29 cellular contexts compared by ENCODE assay signal in the genomic region with DNA sequence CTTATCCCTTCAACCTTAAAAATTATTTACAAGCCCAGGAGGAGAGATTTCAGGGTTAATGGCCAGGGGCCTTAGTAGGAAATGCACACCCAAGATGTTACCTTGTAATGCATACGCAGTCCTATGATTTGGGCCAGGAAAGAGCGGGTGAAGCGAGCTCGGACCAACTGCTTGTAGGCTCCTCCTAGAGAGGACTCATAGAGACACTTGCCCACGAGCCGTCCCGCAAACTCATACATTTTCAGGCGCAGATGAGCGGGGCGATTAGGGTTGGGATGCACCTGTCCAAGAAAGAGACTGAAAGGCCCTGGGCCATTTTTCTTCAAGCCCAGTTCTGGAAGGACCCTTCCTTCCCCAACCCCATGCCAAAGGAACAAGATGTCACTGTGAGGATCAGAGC.
"Had no signal": no experiment of that assay in that cellular context is flagged by ENCODE, and none has a peak within 500 bp of the region (broad histone marks: within the 10 kb centered on the region; RNA-seq: fewer than 3 reads in every experiment).

No MANE protein-coding gene starts in this region.

- H3K36me3 Mint-ChIP-seq: activated naive CD4-positive, alpha-beta T cell treated with anti-CD3 and anti-CD28 coated beads, Interleukin-2, amount 50 U/mL, for 72 hours had no signal

- H3K4me1 Mint-ChIP-seq: activated B cell treated with CpG ODN at 0.5 μM for 24 hours; activated naive CD4-positive, alpha-beta T cell treated with anti-CD3 and anti-CD28 coated beads, Interleukin-2, amount 10 ng/mL, durations not matched to agents 7 days and 5 days; T-helper 17 cell had no signal

- H3K27ac Mint-ChIP-seq: activated B cell treated with CpG ODN at 0.5 μM for 24 hours; activated CD8-positive, alpha-beta T cell treated with anti-CD3 and anti-CD28 coated beads for 36 hours; activated naive CD4-positive, alpha-beta T cell treated with anti-CD3 and anti-CD28 coated beads, Interleukin-2, amount 10 ng/mL, durations not matched to agents 7 days and 5 days; activated naive CD8-positive, alpha-beta T cell treated with anti-CD3 and anti-CD28 coated beads, Interleukin-2, amount 10 ng/mL, durations not matched to agents 7 days and 5 days; T-helper 17 cell; T-helper 2 cell treated with Interferon-gamma antibody and Interleukin-4, amounts not matched to agents 5 μg/mL and 100 μg/mL, for 36 hours had no signal

- H3K9me3 Mint-ChIP-seq: activated B cell treated with CpG ODN at 0.5 μM for 24 hours; activated CD8-positive, alpha-beta T cell treated with anti-CD3 and anti-CD28 coated beads for 36 hours; activated naive CD4-positive, alpha-beta T cell treated with anti-CD3 and anti-CD28 coated beads, Interleukin-2, amount 10 ng/mL, durations not matched to agents 7 days and 5 days; activated naive CD4-positive, alpha-beta T cell treated with anti-CD3 and anti-CD28 coated beads, Interleukin-2, amount 50 U/mL, for 72 hours; activated naive CD8-positive, alpha-beta T cell treated with anti-CD3 and anti-CD28 coated beads, Interleukin-2, amount 10 ng/mL, durations not matched to agents 7 days and 5 days; T-helper 2 cell treated with Interferon-gamma antibody and Interleukin-4, amounts not matched to agents 5 μg/mL and 100 μg/mL, for 36 hours had no signal

- ATAC-seq: activated CD4-positive, CD25-positive, alpha-beta regulatory T cell treated with anti-CD3 and anti-CD28 coated beads, Interleukin-2, amount 50 U/mL, for 24 hours; activated CD8-positive, alpha-beta T cell treated with anti-CD3 and anti-CD28 coated beads for 36 hours; activated naive CD4-positive, alpha-beta T cell treated with anti-CD3 and anti-CD28 coated beads, Interleukin-2, amount 50 U/mL, for 72 hours; body of pancreas; gastroesophageal sphincter; T-helper 17 cell had no signal

- H3K27me3 Mint-ChIP-seq: activated B cell treated with CpG ODN at 0.5 μM for 24 hours; activated CD8-positive, alpha-beta T cell treated with anti-CD3 and anti-CD28 coated beads for 36 hours; activated naive CD4-positive, alpha-beta T cell treated with anti-CD3 and anti-CD28 coated beads, Interleukin-2, amount 10 ng/mL, durations not matched to agents 7 days and 5 days; activated naive CD8-positive, alpha-beta T cell treated with anti-CD3 and anti-CD28 coated beads, Interleukin-2, amount 10 ng/mL, durations not matched to agents 7 days and 5 days; T-helper 17 cell had no signal

- H3K4me1 ChIP-seq: body of pancreas, colonic mucosa had no signal

- H3K27ac ChIP-seq: body of pancreas, cardiac muscle cell, colonic mucosa, epithelial cell of prostate, esophagus squamous epithelium, WERI-Rb-1 had no signal

- H3K27me3 ChIP-seq: body of pancreas, cardiac muscle cell, colonic mucosa, esophagus squamous epithelium, gastroesophageal sphincter had no signal

- H3K9me3 ChIP-seq: body of pancreas, colonic mucosa, esophagus squamous epithelium, gastroesophageal sphincter had no signal

- H3K36me3 ChIP-seq: colonic mucosa had no signal

- H3K4me3 Mint-ChIP-seq: activated B cell treated with CpG ODN at 0.5 μM for 24 hours; activated CD8-positive, alpha-beta T cell treated with anti-CD3 and anti-CD28 coated beads for 36 hours; activated naive CD4-positive, alpha-beta T cell treated with anti-CD3 and anti-CD28 coated beads, Interleukin-2, amount 10 ng/mL, durations not matched to agents 7 days and 5 days; activated naive CD8-positive, alpha-beta T cell treated with anti-CD3 and anti-CD28 coated beads, Interleukin-2, amount 10 ng/mL, durations not matched to agents 7 days and 5 days; T-helper 17 cell; T-helper 2 cell treated with Interferon-gamma antibody and Interleukin-4, amounts not matched to agents 5 μg/mL and 100 μg/mL, for 36 hours had no signal

- DNase-seq: activated B cell treated with CpG ODN at 0.5 μM for 24 hours; activated CD4-positive, alpha-beta T cell treated with anti-CD3 and anti-CD28 coated beads for 48 hours; activated CD4-positive, alpha-beta T cell treated with anti-CD3 and anti-CD28 coated beads, Interleukin-2, amount 50 U/mL, for 1 hour; activated CD4-positive, alpha-beta T cell treated with anti-CD3 and anti-CD28 coated beads, Interleukin-2, amount 50 U/mL, for 48 hours; activated CD8-positive, alpha-beta memory T cell treated with anti-CD3 and anti-CD28 coated beads for 24 hours; activated CD8-positive, alpha-beta T cell treated with anti-CD3 and anti-CD28 coated beads for 36 hours; activated gamma-delta T cell; activated naive CD4-positive, alpha-beta T cell; activated naive CD4-positive, alpha-beta T cell treated with anti-CD3 and anti-CD28 coated beads, Interleukin-2, amount 10 ng/mL, durations not matched to agents 7 days and 5 days; activated naive CD8-positive, alpha-beta T cell treated with anti-CD3 and anti-CD28 coated beads, Interleukin-2, amount 10 ng/mL, durations not matched to agents 7 days and 5 days; activated T-cell treated with anti-CD3 and anti-CD28 coated beads, Interleukin-2, amount 50 U/mL, for 48 hours; body of pancreas; central memory CD4-positive, alpha-beta T cell; cerebellar nuclear complex; colonic mucosa; effector CD8-positive, alpha-beta T cell; esophagus squamous epithelium; foreskin melanocyte; head of caudate nucleus; T-helper 1 cell; T-helper 17 cell; T1000; WERI-Rb-1 had no signal

- H3K4me3 ChIP-seq: body of pancreas, cardiac muscle cell, colonic mucosa, esophagus squamous epithelium, gastroesophageal sphincter had no signal
